Comparison of ENCODE assay signal across 1 cellular context in genomic region chr1:13783551-13783950, GRCh38.
TF ChIP-seq lines count a peak whose summit lies in the region.

No MANE protein-coding gene starts in this region.

TF ChIP-seq in HepG2, 621 proteins besides CTCF, POLR2A, EP300 and RAD21:
- no peak for TF ChIP-seq UBTF (CRISPR knock-in tag; IDR thresholded peaks at IDR 0.05)
- no peak for TF ChIP-seq ZNF513 (CRISPR knock-in tag; conservative IDR thresholded peaks at IDR 0.05)
- no peak for TF ChIP-seq SCMH1 (CRISPR knock-in tag; IDR thresholded peaks at IDR 0.05; ENCODE audit: borderline replicate concordance)
- no peak for TF ChIP-seq ZNF766 (CRISPR knock-in tag; IDR thresholded peaks at IDR 0.05; ENCODE audit: borderline replicate concordance)
- no peak for TF ChIP-seq ADNP (CRISPR knock-in tag; IDR thresholded peaks at IDR 0.05)
- TF ChIP-seq ARID2 (CRISPR knock-in tag; IDR thresholded peaks at IDR 0.05; ENCODE audit: borderline replicate concordance): no peak
- TF ChIP-seq SP2 (CRISPR knock-in tag; IDR thresholded peaks at IDR 0.05): no peak
- no peak for TF ChIP-seq PRDM15 (CRISPR knock-in tag; IDR thresholded peaks at IDR 0.05)
- TF ChIP-seq MEF2D (CRISPR knock-in tag; IDR thresholded peaks at IDR 0.05): no peak
- no peak for TF ChIP-seq MAFF (IDR thresholded peaks at IDR 0.05; ENCODE audit: low read depth, low read length)
- no peak for TF ChIP-seq HDAC6 (IDR thresholded peaks at IDR 0.05; ENCODE audit: low read depth, low read length)
- no peak for TF ChIP-seq KIAA2018 (CRISPR knock-in tag; IDR thresholded peaks at IDR 0.05; ENCODE audit: borderline replicate concordance)
- no peak for TF ChIP-seq JUN (CRISPR knock-in tag; IDR thresholded peaks at IDR 0.05)
- TF ChIP-seq RFXANK (CRISPR knock-in tag; IDR thresholded peaks at IDR 0.05): no peak
- TF ChIP-seq E2F2 (CRISPR knock-in tag; IDR thresholded peaks at IDR 0.05; ENCODE audit: borderline replicate concordance): no peak
- TF ChIP-seq YEATS2 (CRISPR knock-in tag; IDR thresholded peaks at IDR 0.05; ENCODE audit: borderline replicate concordance): no peak
- no peak for TF ChIP-seq ZNF773 (CRISPR knock-in tag; IDR thresholded peaks at IDR 0.05; ENCODE audit: borderline replicate concordance)
- TF ChIP-seq EHMT2 (IDR thresholded peaks at IDR 0.05; ENCODE audit: borderline replicate concordance, low read depth, low read length): no peak
TF ChIP-seq in HepG2: peak in this region for 0.
